In genomic region chr22:24697671-24698082, GRCh38 we compare ENCODE assay signal across 12 cellular contexts.
DNase-seq lines count a peak whose midpoint lies in the region; ATAC-seq and TF ChIP-seq lines count a peak whose summit lies in the region.
"Had no signal": no experiment of that assay in that cellular context is flagged by ENCODE, and none has a peak within 500 bp of the region (broad histone marks: within the 10 kb centered on the region; RNA-seq: fewer than 3 reads in every experiment).

No MANE protein-coding gene starts in this region.

- CTCF ChIA-PET in activated CD8-positive, alpha-beta T cell treated with anti-CD3 and anti-CD28 coated beads for 36 hours (lab: Charles Lee) = no interaction called here

- H3K9me3 ChIP-seq in BLaER1 treated with 17β-estradiol and CSF1 and Interleukin-3, amounts not matched to agents 10 nM and 100 nM (replicated peaks in 1 of 11) = no peaks in the 10 kb centered on the region
- H3K9me3 ChIP-seq: uterus had no signal

- H3K9me3 Mint-ChIP-seq in brain = no peaks in the 10 kb centered on the region
- no peaks in the 10 kb centered on the region for H3K9me3 Mint-ChIP-seq in activated CD8-positive, alpha-beta T cell treated with anti-CD3 and anti-CD28 coated beads for 36 hours
- H3K9me3 Mint-ChIP-seq: IgD-negative memory B cell had no signal

- no peaks in the 10 kb centered on the region for H4K20me1 ChIP-seq in BLaER1 treated with 17β-estradiol and CSF1 and Interleukin-3, amounts not matched to agents 10 nM and 100 nM

- ATAC-seq in omental fat pad (ENCODE audit: low FRiP score) (no peak), HG02870 (IDR thresholded peaks at IDR 0.05; ENCODE audit: unreplicated experiment) (no peak)
- ATAC-seq in activated CD8-positive, alpha-beta T cell treated with anti-CD3 and anti-CD28 coated beads for 36 hours = no peak

- no peak overlapping the region for H3K4me3 ChIP-seq in BLaER1 treated with 17β-estradiol and CSF1 and Interleukin-3, amounts not matched to agents 10 nM and 100 nM
- H3K4me3 ChIP-seq in LNCaP clone FGC (ENCODE audit: low read depth, low read length) = no peak overlapping the region
- H3K4me3 ChIP-seq: uterus had no signal

- DNase-seq in LNCaP clone FGC (ENCODE audit: low read depth) (peak; percentile 35), lung microvascular endothelial cell (ENCODE audit: low read depth in 2 of 2) (peak; percentile 39 to 69), omental fat pad (ENCODE audit: low spot score) (no peak), GM19238 (ENCODE audit: insufficient read length, low spot score) (no peak)
- no peak for DNase-seq in activated CD8-positive, alpha-beta T cell treated with anti-CD3 and anti-CD28 coated beads for 36 hours
- DNase-seq: islet precursor cell, uterus had no signal

- peaks cover 33 to 56% (median 51%) of the 10 kb centered on the region in 10 experiments for H3K4me1 ChIP-seq in BLaER1 treated with 17β-estradiol and CSF1 and Interleukin-3, amounts not matched to agents 10 nM and 100 nM
- H3K4me1 ChIP-seq: uterus had no signal

- H3K27ac Mint-ChIP-seq in brain = peak overlapping the region in 4 of 5 experiments; percentile 44 to 95 (median 78)
- no peak overlapping the region for H3K27ac Mint-ChIP-seq in activated CD8-positive, alpha-beta T cell treated with anti-CD3 and anti-CD28 coated beads for 36 hours
- H3K27ac Mint-ChIP-seq: B cell, IgD-negative memory B cell had no signal

- peak overlapping the region; percentile 40 to 85 (median 67); a peak in 20 of 22 replicates for H3K27ac ChIP-seq in BLaER1 treated with 17β-estradiol and CSF1 and Interleukin-3, amounts not matched to agents 10 nM and 100 nM
- H3K27ac ChIP-seq: uterus had no signal

- peak overlapping the region; percentile 69 to 95 (median 89) for H3K4me2 ChIP-seq in BLaER1 treated with 17β-estradiol and CSF1 and Interleukin-3, amounts not matched to agents 10 nM and 100 nM

- no peak overlapping the region for H3K4me3 Mint-ChIP-seq in brain
- no peak overlapping the region for H3K4me3 Mint-ChIP-seq in activated CD8-positive, alpha-beta T cell treated with anti-CD3 and anti-CD28 coated beads for 36 hours
- H3K4me3 Mint-ChIP-seq: B cell, IgD-negative memory B cell had no signal

- POLR2A ChIA-PET in activated CD8-positive, alpha-beta T cell treated with anti-CD3 and anti-CD28 coated beads for 36 hours (lab: Charles Lee) = no interaction called here

- H3K9ac ChIP-seq in BLaER1 treated with 17β-estradiol and CSF1 and Interleukin-3, amounts not matched to agents 10 nM and 100 nM = peak overlapping the region in 8 of 11 experiments; percentile 30 to 75 (median 60); a peak in 13 of 22 replicates

- H3K36me3 ChIP-seq in BLaER1 treated with 17β-estradiol and CSF1 and Interleukin-3, amounts not matched to agents 10 nM and 100 nM = no peaks in the 10 kb centered on the region
- H3K36me3 ChIP-seq: uterus had no signal

- H3K4me1 Mint-ChIP-seq in brain = peaks cover 34% of the 10 kb centered on the region
- H3K4me1 Mint-ChIP-seq in activated CD8-positive, alpha-beta T cell treated with anti-CD3 and anti-CD28 coated beads for 36 hours (ENCODE audit: low read depth) = no peaks in the 10 kb centered on the region
- H3K4me1 Mint-ChIP-seq: B cell, IgD-negative memory B cell had no signal

- intact Hi-C loops in activated CD8-positive, alpha-beta T cell treated with anti-CD3 and anti-CD28 coated beads for 36 hours (cut with micrococcal nuclease) = no loop called here

- no peaks in the 10 kb centered on the region for H3K27me3 ChIP-seq in BLaER1 treated with 17β-estradiol and CSF1 and Interleukin-3, amounts not matched to agents 10 nM and 100 nM
- H3K27me3 ChIP-seq: uterus had no signal

- H3K36me3 Mint-ChIP-seq in brain = no peaks in the 10 kb centered on the region
- H3K36me3 Mint-ChIP-seq in activated CD8-positive, alpha-beta T cell treated with anti-CD3 and anti-CD28 coated beads for 36 hours (ENCODE audit: low read depth) = no peaks in the 10 kb centered on the region
- H3K36me3 Mint-ChIP-seq: IgD-negative memory B cell had no signal

- TF ChIP-seq CTCF in LNCaP clone FGC (IDR thresholded peaks at IDR 0.05; ENCODE audit: control insufficient read depth, extremely low read depth, insufficient read depth) = no peak
- no peak for TF ChIP-seq CTCF in brain (conservative IDR thresholded peaks at IDR 0.05)
- TF ChIP-seq CTCF in omental fat pad (IDR thresholded peaks at IDR 0.05) = no peak
- TF ChIP-seq CTCF in activated CD8-positive, alpha-beta T cell treated with anti-CD3 and anti-CD28 coated beads for 36 hours (IDR thresholded peaks at IDR 0.05) = no peak

- peaks cover 6% of the 10 kb centered on the region for H3K27me3 Mint-ChIP-seq in brain
- H3K27me3 Mint-ChIP-seq in activated CD8-positive, alpha-beta T cell treated with anti-CD3 and anti-CD28 coated beads for 36 hours = no peaks in the 10 kb centered on the region

Comparison
In these comparisons a context has a peak if more than half of its experiments do, and no peak if none do; other contexts are left out.
1. DNase-seq: peak in LNCaP clone FGC (single experiment) and lung microvascular endothelial cell (2 of 2); none in omental fat pad (single experiment), GM19238 (single experiment) and activated CD8-positive, alpha-beta T cell treated with anti-CD3 and anti-CD28 coated beads for 36 hours (single experiment).